ENCODE assay signal across 8 cellular contexts in genomic region chr3:181772166-181772565, GRCh38.
"Had no signal": no experiment of that assay in that cellular context is flagged by ENCODE, and none has a peak within 500 bp of the region (broad histone marks: within the 10 kb centered on the region; RNA-seq: fewer than 3 reads in every experiment).

No MANE protein-coding gene starts in this region.

- ATAC-seq: GM23338 had no signal

- H3K36me3 Mint-ChIP-seq: IgD-negative memory B cell had no signal

- H3K9me3 Mint-ChIP-seq: GM23338, H9, IgD-negative memory B cell had no signal

- H3K4me2 ChIP-seq: GM23338 had no signal

- H2AFZ ChIP-seq: GM23338 had no signal

- H3K4me3 Mint-ChIP-seq: GM23338, H9, IgD-negative memory B cell had no signal

- H3K4me3 ChIP-seq: GM23338 had no signal

- H3K27ac Mint-ChIP-seq: GM23338, H9 had no signal

- DNase-seq: H9, HCEC 1CT, KG1 had no signal

- FAIRE-seq: H1, H54, HTR-8/SVneo had no signal

- H3K27me3 Mint-ChIP-seq: IgD-negative memory B cell had no signal

- H3K4me1 Mint-ChIP-seq: GM23338, H9 had no signal
